1 cellular context compared by ENCODE assay signal in the genomic region with DNA sequence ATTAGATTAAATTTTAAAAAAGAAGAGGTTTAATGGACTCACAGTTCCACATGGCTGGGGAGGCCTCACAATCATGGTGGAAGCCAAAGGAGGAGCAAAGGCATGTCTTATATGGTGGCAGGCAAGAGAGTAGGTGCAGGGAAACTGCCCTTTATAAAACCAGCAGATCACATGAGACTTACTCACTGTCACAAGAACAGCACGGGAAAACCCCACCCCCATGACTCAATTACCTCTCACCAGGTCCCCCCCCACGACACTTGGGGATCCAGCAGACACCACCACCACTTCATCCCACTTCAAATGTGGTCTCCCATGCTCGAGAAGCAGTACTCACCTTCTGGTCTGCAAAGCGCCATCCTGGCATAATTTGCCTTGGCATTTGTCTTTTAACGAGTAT.
A peak's percentile ranks its signal among the peaks of the same experiment; 100 is the strongest.
TF ChIP-seq lines count a peak whose summit lies in the region.

No MANE protein-coding gene starts in this region.

TF ChIP-seq in HEK293, 187 proteins besides CTCF, POLR2A, EP300 and RAD21 (continued from another document):
- peak; percentile 37 for TF ChIP-seq GLIS2 (tag by site-specific recombination; IDR thresholded peaks at IDR 0.05)
- TF ChIP-seq, protein P1, sequence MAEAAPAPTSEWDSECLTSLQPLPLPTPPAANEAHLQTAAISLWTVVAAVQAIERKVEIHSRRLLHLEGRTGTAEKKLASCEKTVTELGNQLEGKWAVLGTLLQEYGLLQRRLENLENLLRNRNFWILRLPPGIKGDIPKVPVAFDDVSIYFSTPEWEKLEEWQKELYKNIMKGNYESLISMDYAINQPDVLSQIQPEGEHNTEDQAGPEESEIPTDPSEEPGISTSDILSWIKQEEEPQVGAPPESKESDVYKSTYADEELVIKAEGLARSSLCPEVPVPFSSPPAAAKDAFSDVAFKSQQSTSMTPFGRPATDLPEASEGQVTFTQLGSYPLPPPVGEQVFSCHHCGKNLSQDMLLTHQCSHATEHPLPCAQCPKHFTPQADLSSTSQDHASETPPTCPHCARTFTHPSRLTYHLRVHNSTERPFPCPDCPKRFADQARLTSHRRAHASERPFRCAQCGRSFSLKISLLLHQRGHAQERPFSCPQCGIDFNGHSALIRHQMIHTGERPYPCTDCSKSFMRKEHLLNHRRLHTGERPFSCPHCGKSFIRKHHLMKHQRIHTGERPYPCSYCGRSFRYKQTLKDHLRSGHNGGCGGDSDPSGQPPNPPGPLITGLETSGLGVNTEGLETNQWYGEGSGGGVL (tag by site-specific recombination; IDR thresholded peaks at IDR 0.05): peak; percentile 74
- TF ChIP-seq, protein P2, sequence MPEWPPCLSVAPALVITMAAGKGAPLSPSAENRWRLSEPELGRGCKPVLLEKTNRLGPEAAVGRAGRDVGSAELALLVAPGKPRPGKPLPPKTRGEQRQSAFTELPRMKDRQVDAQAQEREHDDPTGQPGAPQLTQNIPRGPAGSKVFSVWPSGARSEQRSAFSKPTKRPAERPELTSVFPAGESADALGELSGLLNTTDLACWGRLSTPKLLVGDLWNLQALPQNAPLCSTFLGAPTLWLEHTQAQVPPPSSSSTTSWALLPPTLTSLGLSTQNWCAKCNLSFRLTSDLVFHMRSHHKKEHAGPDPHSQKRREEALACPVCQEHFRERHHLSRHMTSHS (tag by site-specific recombination; IDR thresholded peaks at IDR 0.05): no peak
- no peak for TF ChIP-seq SCRT1 (tag by site-specific recombination; IDR thresholded peaks at IDR 0.05; ENCODE audit: borderline replicate concordance)
- TF ChIP-seq ZNF664 (tag by site-specific recombination; IDR thresholded peaks at IDR 0.05): no peak
- TF ChIP-seq, protein P3, sequence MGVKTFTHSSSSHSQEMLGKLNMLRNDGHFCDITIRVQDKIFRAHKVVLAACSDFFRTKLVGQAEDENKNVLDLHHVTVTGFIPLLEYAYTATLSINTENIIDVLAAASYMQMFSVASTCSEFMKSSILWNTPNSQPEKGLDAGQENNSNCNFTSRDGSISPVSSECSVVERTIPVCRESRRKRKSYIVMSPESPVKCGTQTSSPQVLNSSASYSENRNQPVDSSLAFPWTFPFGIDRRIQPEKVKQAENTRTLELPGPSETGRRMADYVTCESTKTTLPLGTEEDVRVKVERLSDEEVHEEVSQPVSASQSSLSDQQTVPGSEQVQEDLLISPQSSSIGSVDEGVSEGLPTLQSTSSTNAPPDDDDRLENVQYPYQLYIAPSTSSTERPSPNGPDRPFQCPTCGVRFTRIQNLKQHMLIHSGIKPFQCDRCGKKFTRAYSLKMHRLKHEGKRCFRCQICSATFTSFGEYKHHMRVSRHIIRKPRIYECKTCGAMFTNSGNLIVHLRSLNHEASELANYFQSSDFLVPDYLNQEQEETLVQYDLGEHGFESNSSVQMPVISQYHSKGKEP (tag by site-specific recombination; IDR thresholded peaks at IDR 0.05): no peak
- no peak for TF ChIP-seq ZNF544 (tag by site-specific recombination; IDR thresholded peaks at IDR 0.05)
- no peak for TF ChIP-seq ZNF548 (tag by site-specific recombination; IDR thresholded peaks at IDR 0.05)
- TF ChIP-seq, protein P4, sequence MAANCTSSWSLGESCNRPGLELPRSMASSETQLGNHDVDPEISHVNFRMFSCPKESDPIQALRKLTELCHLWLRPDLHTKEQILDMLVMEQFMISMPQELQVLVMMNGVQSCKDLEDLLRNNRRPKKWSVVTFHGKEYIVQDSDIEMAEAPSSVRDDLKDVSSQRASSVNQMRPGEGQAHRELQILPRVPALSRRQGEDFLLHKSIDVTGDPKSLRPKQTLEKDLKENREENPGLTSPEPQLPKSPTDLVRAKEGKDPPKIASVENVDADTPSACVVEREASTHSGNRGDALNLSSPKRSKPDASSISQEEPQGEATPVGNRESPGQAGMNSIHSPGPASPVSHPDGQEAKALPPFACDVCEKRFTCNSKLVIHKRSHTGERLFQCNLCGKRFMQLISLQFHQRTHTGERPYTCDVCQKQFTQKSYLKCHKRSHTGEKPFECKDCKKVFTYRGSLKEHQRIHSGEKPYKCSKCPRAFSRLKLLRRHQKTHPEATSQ (tag by site-specific recombination; IDR thresholded peaks at IDR 0.05): no peak
